19 cellular contexts compared by ENCODE assay signal in the genomic region with DNA sequence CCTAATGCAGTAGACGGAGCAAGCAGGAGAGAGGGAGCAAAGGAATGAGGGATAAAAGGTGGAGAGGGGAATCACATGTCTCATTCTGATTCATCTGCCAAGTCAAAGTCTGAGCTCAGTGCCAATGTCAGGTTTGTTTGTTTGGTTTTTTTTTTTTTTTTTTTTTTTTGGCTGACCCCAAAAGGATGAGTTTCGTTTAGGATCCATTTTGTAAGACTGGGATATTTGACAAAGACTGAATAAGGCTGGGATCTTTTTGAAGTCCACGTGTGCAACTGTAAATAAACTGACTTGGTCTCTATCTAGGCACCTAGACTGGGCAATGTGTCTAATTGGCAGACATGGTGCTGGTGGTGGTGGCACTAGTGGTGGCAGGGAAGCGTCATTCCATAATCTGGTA.
DNase-seq lines count a peak whose midpoint lies in the region; ATAC-seq, FAIRE-seq and TF ChIP-seq lines count a peak whose summit lies in the region.
"Had no signal": no experiment of that assay in that cellular context is flagged by ENCODE, and none has a peak within 500 bp of the region (broad histone marks: within the 10 kb centered on the region; RNA-seq: fewer than 3 reads in every experiment).

No MANE protein-coding gene starts in this region.

- no peak for TF ChIP-seq POLR2A in right lobe of liver (IDR thresholded peaks at IDR 0.05)

- peak overlapping the region; percentile 72 for H3K27ac ChIP-seq in A673 (ENCODE audit: low read depth, low read length, poor library complexity, severe bottlenecking)
- H3K27ac ChIP-seq in SK-N-MC: peak overlapping the region; percentile 88
- H3K27ac ChIP-seq in right lobe of liver: peak overlapping the region in 1 of 3 donors; percentile 45
- no peak overlapping the region for H3K27ac ChIP-seq in kidney (ENCODE audit: low read depth in 2 of 2, low read length in 2 of 2)
- H3K27ac ChIP-seq: 22Rv1; BLaER1 treated with 17β-estradiol and CSF1 and Interleukin-3, amounts not matched to agents 10 nM and 100 nM had no signal

- H3K4me3 ChIP-seq in A673 (ENCODE audit: low read depth, low read length, poor library complexity, severe bottlenecking): no peak overlapping the region
- no peak overlapping the region for H3K4me3 ChIP-seq in SK-N-MC
- H3K4me3 ChIP-seq in right lobe of liver: no peak overlapping the region
- H3K4me3 ChIP-seq in kidney (ENCODE audit: low read length in 2 of 2): no peak overlapping the region
- H3K4me3 ChIP-seq: BLaER1 treated with 17β-estradiol and CSF1 and Interleukin-3, amounts not matched to agents 10 nM and 100 nM; GM12878; HAP-1 had no signal

- H3K27me3 ChIP-seq in A673 (replicated peaks; ENCODE audit: insufficient read depth, low read depth, low read length, poor library complexity) (no peaks in the 10 kb centered on the region), right lobe of liver (no peaks in the 10 kb centered on the region)
- H3K27me3 ChIP-seq: BLaER1 treated with 17β-estradiol and CSF1 and Interleukin-3, amounts not matched to agents 10 nM and 100 nM had no signal

- CTCF ChIA-PET in A673 (lab: Charles Lee): no interaction called here

- BruUV-seq in A673 (replicated peaks; lab: Mats Ljungman, UMichigan): no TSS peak

- H3K36me3 ChIP-seq in A673 (ENCODE audit: insufficient read depth, low read length, poor library complexity, severe bottlenecking) (no peaks in the 10 kb centered on the region), SK-N-MC (ENCODE audit: insufficient read depth, low read length) (no peaks in the 10 kb centered on the region), right lobe of liver (no peaks in the 10 kb centered on the region), kidney (ENCODE audit: control insufficient read depth in 1 of 2, insufficient read depth in 2 of 2, low read length in 2 of 2) (no peaks in the 10 kb centered on the region)
- H3K36me3 ChIP-seq: BLaER1 treated with 17β-estradiol and CSF1 and Interleukin-3, amounts not matched to agents 10 nM and 100 nM; HAP-1 had no signal

- FAIRE-seq in kidney (lab: Jason Lieb, UNC): no peak
- FAIRE-seq: GM12878, H1 had no signal

- no peaks in the 10 kb centered on the region for H3K9me3 ChIP-seq in A673 (ENCODE audit: low read depth, low read length, poor library complexity, severe bottlenecking)
- H3K9me3 ChIP-seq in SK-N-MC (ENCODE audit: low read depth, low read length): no peaks in the 10 kb centered on the region
- H3K9me3 ChIP-seq in right lobe of liver: no peaks in the 10 kb centered on the region
- H3K9me3 ChIP-seq in kidney (ENCODE audit: control insufficient read depth in 1 of 2, low read length in 2 of 2): no peaks in the 10 kb centered on the region
- H3K9me3 ChIP-seq: BLaER1 treated with 17β-estradiol and CSF1 and Interleukin-3, amounts not matched to agents 10 nM and 100 nM; HAP-1 had no signal

- POLR2A ChIA-PET in A673 (lab: Charles Lee; ENCODE audit: low non-redundant PET): no interaction called here

- H3K4me1 ChIP-seq in A673 (ENCODE audit: insufficient read depth, low read length, poor library complexity, severe bottlenecking): peaks cover 55% of the 10 kb centered on the region
- H3K4me1 ChIP-seq in right lobe of liver: peaks cover 0 to 12% (median 3%) of the 10 kb centered on the region in 4 donors
- H3K4me1 ChIP-seq in kidney (ENCODE audit: control insufficient read depth in 1 of 2, insufficient read depth in 1 of 2, low read depth in 1 of 2, low read length in 2 of 2): no peaks in the 10 kb centered on the region
- H3K4me1 ChIP-seq: HAP-1 had no signal

- TF ChIP-seq CTCF in A673 (conservative IDR thresholded peaks at IDR 0.05; ENCODE audit: low read depth, low read length) (no peak), right lobe of liver (IDR thresholded peaks at IDR 0.05) (no peak), kidney (IDR thresholded peaks at IDR 0.05; ENCODE audit: borderline replicate concordance, extremely low read depth, insufficient read depth) (no peak)

- intact Hi-C loops in A673 (cut with micrococcal nuclease; ENCODE audit: unreplicated experiment): loop anchor here (5.0 to 10.0 kb wide), 6 partner anchors 148 to 1458 kb away; no protein-coding TSS in a partner anchor
- intact Hi-C loops in right lobe of liver (cut with DNase I): no loop called here
- intact Hi-C loops in kidney (cut with DNase I): no loop called here

- ATAC-seq in right lobe of liver (peak; percentile 84 to 87 (median 86)), HG03108 (IDR thresholded peaks at IDR 0.05; ENCODE audit: unreplicated experiment) (no peak)
- ATAC-seq: CD8-positive, alpha-beta T cell; GM12878 had no signal

- DNase-seq in NCI-H2029 treated with DMSO at 0.1 percent for 48 hours (lab: John Stamatoyannopoulos, UW) (peak; percentile 55), NCI-H2029 (lab: John Stamatoyannopoulos, UW) (no peak), A673 (ENCODE audit: low spot score) (no peak), SK-N-MC (ENCODE audit: low read depth, low spot score) (no peak), right lobe of liver (peak in 1 of 3 donors; percentile 56), T1000 (lab: John Stamatoyannopoulos, UW) (no peak), kidney (no peak)
- DNase-seq: CD8-positive, alpha-beta T cell; COR-L47; DMS 273 treated with DMSO at 0.1 percent for 48 hours; DMS53; DND-41; EL had no signal

- no peak overlapping the region for H3K9ac ChIP-seq in SK-N-MC (ENCODE audit: insufficient read length)
- no peak overlapping the region for H3K9ac ChIP-seq in kidney (ENCODE audit: low read length in 2 of 2)
- H3K9ac ChIP-seq: BLaER1 treated with 17β-estradiol and CSF1 and Interleukin-3, amounts not matched to agents 10 nM and 100 nM had no signal

- WGBS in right lobe of liver (ENCODE audit: insufficient coverage, low coverage, low lambda C conversion rate, missing lambda C conversion rate): 32% methylated on average over 4 of the region's 4 CpGs

Comparison
In these comparisons a context has a peak if more than half of its experiments do, and no peak if none do; other contexts are left out.
1. H3K27ac ChIP-seq: peak in A673 (single experiment) and SK-N-MC (single experiment); none in kidney (0 of 2).